In the genomic region with DNA sequence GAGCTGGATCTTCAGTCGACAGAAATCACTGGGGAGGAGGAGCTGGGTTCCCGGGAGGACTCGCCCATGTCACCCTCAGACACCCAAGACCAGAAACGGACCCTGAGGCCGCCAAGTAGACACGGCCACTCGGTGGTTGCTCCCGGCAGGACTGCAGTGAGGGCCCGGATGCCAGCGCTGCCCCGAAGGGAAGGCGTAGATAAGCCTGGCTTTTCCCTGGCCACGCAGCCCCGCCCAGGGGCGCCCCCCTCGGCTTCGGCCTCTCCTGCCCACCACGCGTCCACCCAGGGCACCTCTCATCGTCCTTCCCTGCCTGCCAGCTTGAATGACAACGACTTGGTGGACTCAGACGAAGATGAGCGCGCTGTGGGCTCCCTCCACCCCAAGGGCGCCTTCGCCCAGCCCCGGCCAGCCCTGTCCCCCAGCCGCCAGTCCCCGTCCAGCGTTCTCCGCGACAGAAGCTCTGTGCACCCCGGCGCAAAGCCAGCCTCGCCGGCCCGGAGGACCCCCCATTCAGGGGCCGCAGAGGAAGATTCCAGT, we compare ENCODE assay signal across 36 cellular contexts.
"Had no signal": no experiment of that assay in that cellular context is flagged by ENCODE, and none has a peak within 500 bp of the region (broad histone marks: within the 10 kb centered on the region; RNA-seq: fewer than 3 reads in every experiment).

No MANE protein-coding gene starts in this region.

- H3K9me3 ChIP-seq: adrenal gland, ascending aorta had no signal

- H3K4me3 Mint-ChIP-seq: activated B cell treated with CpG ODN at 0.5 μM for 24 hours; activated CD4-positive, alpha-beta memory T cell treated with anti-CD3 and anti-CD28 coated beads for 36 hours; activated CD4-positive, alpha-beta T cell treated with anti-CD3 and anti-CD28 coated beads, Interleukin-2, amount 10 ng/mL, durations not matched to agents 24 days and 14 days; activated CD8-positive, alpha-beta T cell treated with anti-CD3 and anti-CD28 coated beads for 36 hours; activated naive CD4-positive, alpha-beta T cell treated with anti-CD3 and anti-CD28 coated beads for 36 hours; activated naive CD8-positive, alpha-beta T cell treated with anti-CD3 and anti-CD28 coated beads for 36 hours; activated T-cell treated with anti-CD3 and anti-CD28 coated beads, Interleukin-2, amount 50 U/mL, for 4 hours; activated T-cell treated with anti-CD3 and anti-CD28 coated beads, Interleukin-2, amount 50 U/mL, for 72 hours; activated T-helper 1 cell treated with anti-CD3 and anti-CD28 coated beads, Interleukin-12 subunit alpha, Interleukin-12 subunit beta, Interleukin-2, Interleukin-4 antibody, amounts not matched to agents 30 ng/mL and 10 ng/mL and 1 ng/mL, durations not matched to agents 14 hours and 24 hours and 36 hours; activated T-helper 17 cell treated with anti-CD3 and anti-CD28 coated beads, Interleukin-2, amount 50 U/mL, for 72 hours; brain; central memory CD8-positive, alpha-beta T cell; T-helper 1 cell treated with Interleukin-12 subunit alpha and Interleukin-12 subunit beta and Interleukin-4 antibody, amounts not matched to agents 30 μg/mL and 1 μg/mL, for 36 hours; T-helper 2 cell treated with Interferon-gamma antibody and Interleukin-4, amounts not matched to agents 5 μg/mL and 100 μg/mL, for 36 hours had no signal

- H3K27me3 ChIP-seq: ascending aorta had no signal

- H3K36me3 Mint-ChIP-seq: activated CD4-positive, alpha-beta memory T cell treated with anti-CD3 and anti-CD28 coated beads for 36 hours; activated naive CD4-positive, alpha-beta T cell treated with anti-CD3 and anti-CD28 coated beads, Interleukin-2, amount 50 U/mL, for 72 hours; activated naive CD8-positive, alpha-beta T cell treated with anti-CD3 and anti-CD28 coated beads for 36 hours; brain had no signal

- H3K27ac ChIP-seq: adrenal gland, ascending aorta, cardiac muscle cell, VCaP had no signal

- H3K36me3 ChIP-seq: adrenal gland, ascending aorta, cardiac muscle cell had no signal

- H3K4me1 Mint-ChIP-seq: activated B cell treated with CpG ODN at 0.5 μM for 24 hours; activated CD4-positive, alpha-beta T cell treated with anti-CD3 and anti-CD28 coated beads, Interleukin-2, amount 10 ng/mL, durations not matched to agents 24 days and 14 days; activated T-helper 17 cell treated with anti-CD3 and anti-CD28 coated beads, Interleukin-2, amount 50 U/mL, for 72 hours had no signal

- H3K27ac Mint-ChIP-seq: activated B cell treated with CpG ODN at 0.5 μM for 24 hours; activated CD4-positive, alpha-beta memory T cell treated with anti-CD3 and anti-CD28 coated beads for 36 hours; activated CD4-positive, alpha-beta T cell treated with anti-CD3 and anti-CD28 coated beads, Interleukin-2, amount 10 ng/mL, durations not matched to agents 24 days and 14 days; activated CD8-positive, alpha-beta T cell treated with anti-CD3 and anti-CD28 coated beads for 36 hours; activated naive CD4-positive, alpha-beta T cell treated with anti-CD3 and anti-CD28 coated beads for 36 hours; activated naive CD4-positive, alpha-beta T cell treated with anti-CD3 and anti-CD28 coated beads, Interleukin-2, amount 50 U/mL, for 72 hours; activated naive CD8-positive, alpha-beta T cell treated with anti-CD3 and anti-CD28 coated beads for 36 hours; activated T-cell treated with anti-CD3 and anti-CD28 coated beads, Interleukin-2, amount 50 U/mL, for 72 hours; activated T-helper 1 cell treated with anti-CD3 and anti-CD28 coated beads, Interleukin-12 subunit alpha, Interleukin-12 subunit beta, Interleukin-2, Interleukin-4 antibody, amounts not matched to agents 30 ng/mL and 10 ng/mL and 1 ng/mL, durations not matched to agents 14 hours and 24 hours and 36 hours; activated T-helper 17 cell treated with anti-CD3 and anti-CD28 coated beads, Interleukin-2, amount 50 U/mL, for 72 hours; brain; T-helper 1 cell treated with Interleukin-12 subunit alpha and Interleukin-12 subunit beta and Interleukin-4 antibody, amounts not matched to agents 30 μg/mL and 1 μg/mL, for 36 hours; T-helper 2 cell treated with Interferon-gamma antibody and Interleukin-4, amounts not matched to agents 5 μg/mL and 100 μg/mL, for 36 hours had no signal

- H3K4me1 ChIP-seq: adrenal gland, ascending aorta had no signal

- H3K4me3 ChIP-seq: adrenal gland, ascending aorta, cardiac muscle cell had no signal

- H3K9me3 Mint-ChIP-seq: activated B cell treated with CpG ODN at 0.5 μM for 24 hours; activated CD4-positive, alpha-beta memory T cell treated with anti-CD3 and anti-CD28 coated beads for 36 hours; activated CD4-positive, alpha-beta T cell treated with anti-CD3 and anti-CD28 coated beads, Interleukin-2, amount 10 ng/mL, durations not matched to agents 24 days and 14 days; activated CD8-positive, alpha-beta T cell treated with anti-CD3 and anti-CD28 coated beads for 36 hours; activated naive CD4-positive, alpha-beta T cell treated with anti-CD3 and anti-CD28 coated beads for 36 hours; activated naive CD4-positive, alpha-beta T cell treated with anti-CD3 and anti-CD28 coated beads, Interleukin-2, amount 50 U/mL, for 72 hours; activated naive CD8-positive, alpha-beta T cell treated with anti-CD3 and anti-CD28 coated beads for 36 hours; activated T-cell treated with anti-CD3 and anti-CD28 coated beads, Interleukin-2, amount 50 U/mL, for 4 hours; activated T-cell treated with anti-CD3 and anti-CD28 coated beads, Interleukin-2, amount 50 U/mL, for 72 hours; activated T-helper 1 cell treated with anti-CD3 and anti-CD28 coated beads, Interleukin-12 subunit alpha, Interleukin-12 subunit beta, Interleukin-2, Interleukin-4 antibody, amounts not matched to agents 30 ng/mL and 10 ng/mL and 1 ng/mL, durations not matched to agents 14 hours and 24 hours and 36 hours; activated T-helper 17 cell treated with anti-CD3 and anti-CD28 coated beads, Interleukin-2, amount 50 U/mL, for 72 hours; central memory CD8-positive, alpha-beta T cell; T-helper 1 cell treated with Interleukin-12 subunit alpha and Interleukin-12 subunit beta and Interleukin-4 antibody, amounts not matched to agents 30 μg/mL and 1 μg/mL, for 36 hours; T-helper 2 cell treated with Interferon-gamma antibody and Interleukin-4, amounts not matched to agents 5 μg/mL and 100 μg/mL, for 36 hours had no signal

- DNase-seq: activated B cell treated with CpG ODN at 0.5 μM for 24 hours; activated CD4-positive, alpha-beta memory T cell treated with anti-CD3 and anti-CD28 coated beads for 36 hours; activated CD4-positive, alpha-beta T cell treated with anti-CD3 and anti-CD28 coated beads for 4 hours; activated CD4-positive, alpha-beta T cell treated with anti-CD3 and anti-CD28 coated beads, Interleukin-2, amount 10 ng/mL, durations not matched to agents 24 days and 14 days; activated CD4-positive, alpha-beta T cell treated with anti-CD3 and anti-CD28 coated beads, Interleukin-2, amount 50 U/mL, for 1 hour; activated CD4-positive, alpha-beta T cell treated with anti-CD3 and anti-CD28 coated beads, Interleukin-2, amount 50 U/mL, for 4 hours; activated CD4-positive, CD25-positive, alpha-beta regulatory T cell treated with anti-CD3 and anti-CD28 coated beads, Interleukin-2, amount 50 U/mL, for 72 hours; activated CD8-positive, alpha-beta memory T cell treated with anti-CD3 and anti-CD28 coated beads, Interleukin-2, amount 50 U/mL, for 4 hours; activated CD8-positive, alpha-beta T cell treated with anti-CD3 and anti-CD28 coated beads for 36 hours; activated effector memory CD4-positive, alpha-beta T cell treated with anti-CD3 and anti-CD28 coated beads, Interleukin-2, amount 50 U/mL, for 16 hours; activated gamma-delta T cell treated with Interleukin-2 at 50 U/mL for 16 hours; activated naive CD4-positive, alpha-beta T cell; activated naive CD4-positive, alpha-beta T cell treated with anti-CD3 and anti-CD28 coated beads for 36 hours; activated naive CD4-positive, alpha-beta T cell treated with anti-CD3 and anti-CD28 coated beads, Interleukin-2, amount 50 U/mL, for 16 hours; activated naive CD8-positive, alpha-beta T cell treated with anti-CD3 and anti-CD28 coated beads for 36 hours; activated T-cell treated with anti-CD3 and anti-CD28 coated beads for 4 hours; activated T-cell treated with anti-CD3 and anti-CD28 coated beads, Interleukin-2, amount 50 U/mL, for 1 hour; activated T-cell treated with anti-CD3 and anti-CD28 coated beads, Interleukin-2, amount 50 U/mL, for 4 hours; activated T-cell treated with anti-CD3 and anti-CD28 coated beads, Interleukin-2, amount 50 U/mL, for 72 hours; adrenal gland; amniotic stem cell; caudate nucleus; cerebellar nuclear complex; T-helper 1 cell; T-helper 2 cell; T-helper 9 cell had no signal

- ATAC-seq: activated CD8-positive, alpha-beta T cell treated with anti-CD3 and anti-CD28 coated beads for 36 hours; activated naive CD4-positive, alpha-beta T cell treated with anti-CD3 and anti-CD28 coated beads, Interleukin-2, amount 50 U/mL, for 72 hours; activated T-cell treated with anti-CD3 and anti-CD28 coated beads, Interleukin-2, amount 50 U/mL, for 4 hours; activated T-cell treated with anti-CD3 and anti-CD28 coated beads, Interleukin-2, amount 50 U/mL, for 72 hours; activated T-helper 17 cell treated with anti-CD3 and anti-CD28 coated beads, Interleukin-2, amount 50 U/mL, for 72 hours had no signal
